Comparison of ENCODE assay signal across 25 cellular contexts in genomic region chr11:19196458-19196857, GRCh38. TPM values are rescaled to one million over a fixed set of nuclear protein-coding genes. Genes with fewer than 3 reads are reported as not detected.
A peak's percentile ranks its signal among the peaks of the same experiment; 100 is the strongest.
DNase-seq lines count a peak whose midpoint lies in the region; ATAC-seq, FAIRE-seq and TF ChIP-seq lines count a peak whose summit lies in the region.
"Had no signal": no experiment of that assay in that cellular context is flagged by ENCODE, and none has a peak within 500 bp of the region (broad histone marks: within the 10 kb centered on the region; RNA-seq: fewer than 3 reads in every experiment).

No MANE protein-coding gene starts in this region.

- DNase-seq in LoVo (ENCODE audit: low spot score) (peak; percentile 78), heart right ventricle (peak; percentile 23 to 80), myocyte (ENCODE audit: low read depth) (peak; percentile 70), small intestine (peak; percentile 30), G401 (ENCODE audit: low spot score) (no peak)
- no peak for DNase-seq in activated T-cell treated with anti-CD3 and anti-CD28 coated beads, Interleukin-2, amount 50 U/mL, for 24 hours
- DNase-seq: ACHN; C1 segment of cervical spinal cord; CD8-positive, alpha-beta memory T cell; IMR-90; MG63; NCI-H1048; NCI-H1436; NCI-H2029 treated with DMSO at 0.1 percent for 48 hours; NCI-H2171; NCI-H526; NK-92 treated with Interleukin-12 subunit alpha and Interleukin-12 subunit beta, amount 100 ng/mL, for 24 hours; SHP77 treated with DMSO at 0.1 percent for 48 hours had no signal

- H3K9me3 ChIP-seq in heart right ventricle (no peaks in the 10 kb centered on the region), small intestine (ENCODE audit: control insufficient read depth, low read depth) (no peaks in the 10 kb centered on the region)
- H3K9me3 ChIP-seq: HAP-1, MG63 had no signal

- ATAC-seq in heart right ventricle (peak; percentile 40 to 80 (median 68)), GM19023 (IDR thresholded peaks at IDR 0.05; ENCODE audit: unreplicated experiment) (no peak)
- ATAC-seq: SK-N-SH treated with all-trans-retinoic acid at 6 μM for 48 hours had no signal

- intact Hi-C loops in heart right ventricle (cut with DNase I) = loop anchor here in 2 of 10 donors (5.0 kb wide), 1 partner anchor 46 kb away; the partner anchor contains the start of gene E2F8 (in 2 of the 2)

- no peak for TF ChIP-seq CTCF in heart right ventricle (IDR thresholded peaks at IDR 0.05)

- in situ Hi-C loops in G401 (cut with HindIII; ENCODE audit: low sequenced_read_pairs) = no loop called here

- H3K9me3 Mint-ChIP-seq in activated T-cell treated with anti-CD3 and anti-CD28 coated beads, Interleukin-2, amount 50 U/mL, for 24 hours = no peaks in the 10 kb centered on the region
- H3K9me3 Mint-ChIP-seq: CD8-positive, alpha-beta memory T cell had no signal

- peak overlapping the region; percentile 49 to 95 (median 74) for H3K27ac ChIP-seq in heart right ventricle
- H3K27ac ChIP-seq in small intestine (ENCODE audit: low read depth in 1 of 2, low read length in 1 of 2) = no peak overlapping the region
- H3K27ac ChIP-seq: HL-60 had no signal

- H3K27ac Mint-ChIP-seq in activated T-cell treated with anti-CD3 and anti-CD28 coated beads, Interleukin-2, amount 50 U/mL, for 24 hours = no peak overlapping the region
- H3K27ac Mint-ChIP-seq: CD8-positive, alpha-beta memory T cell had no signal

- no peaks in the 10 kb centered on the region for H3K4me1 Mint-ChIP-seq in activated T-cell treated with anti-CD3 and anti-CD28 coated beads, Interleukin-2, amount 50 U/mL, for 24 hours (ENCODE audit: low read depth)
- H3K4me1 Mint-ChIP-seq: CD8-positive, alpha-beta memory T cell had no signal

- peaks cover 0 to 49% (median 16%) of the 10 kb centered on the region in 9 donors for H3K4me1 ChIP-seq in heart right ventricle
- peaks cover 3% of the 10 kb centered on the region in 2 donors for H3K4me1 ChIP-seq in small intestine (ENCODE audit: control insufficient read depth in 2 of 2, insufficient read depth in 1 of 2, low read depth in 1 of 2, low read length in 1 of 2)

- H3K36me3 ChIP-seq in heart right ventricle (peaks cover 0 to 12% (median 0%) of the 10 kb centered on the region in 9 donors), small intestine (ENCODE audit: control insufficient read depth in 2 of 2, insufficient read depth in 2 of 2, low read length in 2 of 2) (no peaks in the 10 kb centered on the region)
- H3K36me3 ChIP-seq: HAP-1, MG63 had no signal

- FAIRE-seq in small intestine (lab: Jason Lieb, UNC) = no peak
- FAIRE-seq: HTR-8/SVneo, RCC 7860 had no signal

- 44 to 66% methylated on average over 7 of the region's 7 CpGs for WGBS in heart right ventricle, 2 donors
- 59 to 73% (median 68%) methylated on average over 7 of the region's 7 CpGs for WGBS in small intestine, 3 donors

- H3K4me3 ChIP-seq in heart right ventricle = peak overlapping the region in 1 of 10 donors; percentile 15
- H3K4me3 ChIP-seq in small intestine (ENCODE audit: low read depth in 1 of 2, low read length in 2 of 2) = no peak overlapping the region
- H3K4me3 ChIP-seq: HAP-1, MG63 had no signal

- H3K36me3 Mint-ChIP-seq in activated T-cell treated with anti-CD3 and anti-CD28 coated beads, Interleukin-2, amount 50 U/mL, for 24 hours (ENCODE audit: low read depth) = no peaks in the 10 kb centered on the region
- H3K36me3 Mint-ChIP-seq: CD8-positive, alpha-beta memory T cell had no signal

- H3K27me3 Mint-ChIP-seq in activated T-cell treated with anti-CD3 and anti-CD28 coated beads, Interleukin-2, amount 50 U/mL, for 24 hours = peaks cover 6% of the 10 kb centered on the region

- H3K4me3 Mint-ChIP-seq in activated T-cell treated with anti-CD3 and anti-CD28 coated beads, Interleukin-2, amount 50 U/mL, for 24 hours = no peak overlapping the region
- H3K4me3 Mint-ChIP-seq: CD8-positive, alpha-beta memory T cell had no signal

- H3K27me3 ChIP-seq in heart right ventricle (no peaks in the 10 kb centered on the region), small intestine (ENCODE audit: control insufficient read depth in 2 of 2, insufficient read depth in 2 of 2, low read length in 2 of 2) (no peaks in the 10 kb centered on the region)
- H3K27me3 ChIP-seq: MG63 had no signal

RNA-seq across cellular contexts. Expression of gene CSRP3, which starts 5.3 kb away (rescaled TPM):
- total RNA-seq in heart right ventricle (1,000 to 10,000 TPM in 8 of 10 donors, 100 to 1,000 TPM in 2; 648 to 3,929 (median 2,797) TPM), myocyte (21.9 and 31.7 TPM in 2 replicates)
- polyA plus RNA-seq in heart right ventricle (1,000 to 10,000 TPM in 1 of 2 donors, 100 to 1,000 TPM in 1; 534 to 1,893 TPM), small intestine (10 to 100 TPM in 1 of 3 donors, 1 to 10 TPM in 1, under 1 TPM in 1; 0.09 to 17.0 (median 1.1) TPM)
- 74.1 TPM for polyA plus RNA-seq in myocyte (2012)
- not detected in 2 replicates for total RNA-seq in G401 (2014; rRNA removed; shearing (Covaris generic))
- total RNA-seq: CD8-positive, alpha-beta memory T cell; IMR-90; OCI-LY7 had no signal
- polyA plus RNA-seq: CD8-positive, alpha-beta memory T cell; IMR-90 had no signal

RNA-seq across cellular contexts. Expression of gene E2F8, which starts 44.3 kb away (rescaled TPM):
- total RNA-seq in heart right ventricle (1 to 10 TPM in 9 of 10 donors, under 1 TPM in 1; 0.86 to 5.0 (median 3.7) TPM), myocyte (7.1 and 11.9 TPM in 2 replicates)
- polyA plus RNA-seq in heart right ventricle (under 1 TPM; 0.73 to 0.87 TPM), small intestine (1 to 10 TPM in 1 of 3 donors, under 1 TPM in 2; 0.27 to 4.7 (median 0.45) TPM)
- 3.3 TPM for polyA plus RNA-seq in myocyte (2012)
- 4.5 and 11.5 TPM in 2 replicates for total RNA-seq in G401 (2014; rRNA removed; shearing (Covaris generic))

Comparison
In these comparisons a context has a peak if more than half of its experiments do, and no peak if none do; other contexts are left out.
1. DNase-seq: peak in LoVo (single experiment), heart right ventricle (2 of 2), myocyte (single experiment) and small intestine (single experiment); none in G401 (single experiment) and activated T-cell treated with anti-CD3 and anti-CD28 coated beads, Interleukin-2, amount 50 U/mL, for 24 hours (single experiment).
2. H3K27ac ChIP-seq: peak in heart right ventricle (10 of 10); none in small intestine (0 of 2).
3. RNA of gene CSRP3, which starts 5.3 kb away (total RNA-seq): 648 to 3,929 TPM in heart right ventricle and 21.9 to 31.7 TPM in myocyte; not detected in G401; every median in the first group is over 10 times any median in the second.